1 cellular context compared by ENCODE assay signal in the genomic region with DNA sequence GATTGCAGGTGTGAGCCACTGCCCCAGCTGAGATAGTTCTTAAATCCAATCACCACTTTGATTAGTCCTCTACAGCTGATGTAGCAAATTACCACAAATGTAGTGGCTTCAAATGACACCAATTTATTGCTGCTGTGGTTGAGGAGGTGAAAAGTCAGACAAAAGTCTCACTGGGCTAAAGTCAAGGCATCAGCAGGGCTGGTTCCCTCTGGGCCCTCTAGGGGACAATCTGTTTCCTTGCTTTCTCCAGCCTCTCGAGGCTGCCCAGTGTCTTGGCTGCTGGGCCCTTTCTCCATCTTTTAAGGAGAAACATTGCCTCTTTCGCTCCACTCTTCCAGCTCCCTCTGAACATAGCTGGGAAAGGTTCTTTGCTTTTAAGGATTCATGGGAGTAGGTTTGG.
TF ChIP-seq lines count a peak whose summit lies in the region.

No MANE protein-coding gene starts in this region.

TF ChIP-seq in WTC11, 78 proteins besides CTCF, POLR2A, EP300 and RAD21 (continued from another document):
- TF ChIP-seq ZNF317 (CRISPR knock-in tag; IDR thresholded peaks at IDR 0.05; ENCODE audit: borderline replicate concordance, low read depth) = no peak
- no peak for TF ChIP-seq SOX15 (CRISPR knock-in tag; IDR thresholded peaks at IDR 0.05)
- TF ChIP-seq FOXJ3 (CRISPR knock-in tag; IDR thresholded peaks at IDR 0.05; ENCODE audit: borderline replicate concordance) = no peak
- no peak for TF ChIP-seq HMGXB4 (CRISPR knock-in tag; IDR thresholded peaks at IDR 0.05)
- no peak for TF ChIP-seq RORB (CRISPR knock-in tag; IDR thresholded peaks at IDR 0.05)
- no peak for TF ChIP-seq ZNF219 (CRISPR knock-in tag; IDR thresholded peaks at IDR 0.05; ENCODE audit: borderline replicate concordance)
- TF ChIP-seq SMAD4 (CRISPR knock-in tag; IDR thresholded peaks at IDR 0.05) = no peak
- TF ChIP-seq ZNF416 (CRISPR knock-in tag; IDR thresholded peaks at IDR 0.05) = no peak
TF ChIP-seq in WTC11: peak in this region for 0.
